Comparison of ENCODE assay signal across 28 cellular contexts in the genomic region with DNA sequence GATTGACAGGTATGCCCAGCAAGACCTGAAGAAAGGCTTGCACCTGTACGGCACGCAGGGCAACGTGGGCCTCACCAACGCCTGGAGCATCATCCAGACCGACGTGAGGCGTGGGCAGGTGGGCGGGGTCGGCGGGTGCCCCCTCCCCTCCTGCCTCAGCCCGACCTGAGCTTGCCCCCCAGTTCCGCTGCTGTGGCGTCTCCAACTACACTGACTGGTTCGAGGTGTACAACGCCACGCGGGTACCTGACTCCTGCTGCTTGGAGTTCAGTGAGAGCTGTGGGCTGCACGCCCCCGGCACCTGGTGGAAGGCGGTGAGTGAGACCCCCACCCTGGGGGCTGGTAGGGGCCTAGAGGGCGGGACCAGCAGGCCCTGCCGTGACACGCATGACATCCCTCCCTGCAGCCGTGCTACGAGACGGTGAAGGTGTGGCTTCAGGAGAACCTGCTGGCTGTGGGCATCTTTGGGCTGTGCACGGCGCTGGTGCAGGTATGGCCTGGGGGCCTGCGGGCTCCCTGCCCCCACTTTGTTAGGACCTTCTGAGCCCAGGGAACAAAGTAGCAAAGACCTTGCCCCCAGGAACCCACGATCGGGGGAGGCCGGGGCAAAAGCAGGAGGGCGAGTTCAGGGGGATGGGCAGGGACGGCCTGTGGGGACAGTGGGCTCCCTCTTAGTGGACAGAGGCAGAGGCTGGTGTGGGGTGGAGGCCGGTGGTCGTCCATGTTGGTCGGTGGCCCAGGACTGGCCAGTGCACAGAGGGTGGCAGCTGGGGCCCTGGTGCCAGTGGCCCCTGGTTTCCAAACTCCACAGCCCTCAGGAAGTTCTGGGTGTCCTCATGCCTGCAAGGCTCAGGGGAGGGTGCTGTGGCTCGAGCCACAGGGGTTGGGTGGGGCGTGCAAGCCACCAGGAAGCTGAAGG. TPM values are rescaled to one million over a fixed set of nuclear protein-coding genes. Genes with fewer than 3 reads are reported as not detected.
DNase-seq lines count a peak whose midpoint lies in the region; ATAC-seq, FAIRE-seq and TF ChIP-seq lines count a peak whose summit lies in the region.
"Had no signal": no experiment of that assay in that cellular context is flagged by ENCODE, and none has a peak within 500 bp of the region (broad histone marks: within the 10 kb centered on the region; RNA-seq: fewer than 3 reads in every experiment).

No MANE protein-coding gene starts in this region.

- H3K9me3 ChIP-seq in A549 = no peaks in the 10 kb centered on the region
- H3K9me3 ChIP-seq: BLaER1, Caco-2 had no signal

- no peaks in the 10 kb centered on the region for H3K36me3 Mint-ChIP-seq in HFFc6 (ENCODE audit: low read depth)
- H3K36me3 Mint-ChIP-seq in dendritic cell treated with granulocyte-macrophage colony-stimulating factor and Interleukin-4, amounts not matched to agents 40 ng/mL and 50 ng/mL, for 4 days (ENCODE audit: low read depth) = peaks cover 97% of the 10 kb centered on the region
- peaks cover 2% of the 10 kb centered on the region for H3K36me3 Mint-ChIP-seq in memory B cell
- H3K36me3 Mint-ChIP-seq: CD4-positive, CD25-positive, alpha-beta regulatory T cell had no signal

- WGBS in A549 (ENCODE audit: missing lambda C conversion rate) = 77% methylated on average over 24 of the region's 39 CpGs

- H3K4me1 Mint-ChIP-seq in HFFc6 (ENCODE audit: low read depth) (no peaks in the 10 kb centered on the region), memory B cell (no peaks in the 10 kb centered on the region)
- peaks cover 15% of the 10 kb centered on the region for H3K4me1 Mint-ChIP-seq in dendritic cell treated with granulocyte-macrophage colony-stimulating factor and Interleukin-4, amounts not matched to agents 40 ng/mL and 50 ng/mL, for 4 days (ENCODE audit: low read depth)
- H3K4me1 Mint-ChIP-seq: CD4-positive, CD25-positive, alpha-beta regulatory T cell had no signal

- H3K27me3 Mint-ChIP-seq in HFFc6 (ENCODE audit: insufficient read depth) (peaks cover 26% of the 10 kb centered on the region), memory B cell (no peaks in the 10 kb centered on the region)
- no peaks in the 10 kb centered on the region for H3K27me3 Mint-ChIP-seq in dendritic cell treated with granulocyte-macrophage colony-stimulating factor and Interleukin-4, amounts not matched to agents 40 ng/mL and 50 ng/mL, for 4 days
- H3K27me3 Mint-ChIP-seq: CD4-positive, CD25-positive, alpha-beta regulatory T cell had no signal

- no peak for DNase-seq in A549 (ENCODE audit: low read depth in 1 of 2, low spot score in 1 of 2)
- DNase-seq in HFFc6 = no peak
- DNase-seq in memory B cell (ENCODE audit: low spot score in 2 of 2) = no peak
- DNase-seq in epidermal melanocyte (ENCODE audit: insufficient read length, low spot score) = no peak
- DNase-seq in GM10248 (ENCODE audit: extremely low spot score) = no peak
- DNase-seq: 8988T; Caco-2; CD4-positive, CD25-positive, alpha-beta regulatory T cell; Karpas-422; NCI-H1092; NCI-H1417 treated with DMSO at 0.1 percent for 48 hours; NCI-H1694 treated with DMSO at 0.1 percent for 48 hours; NCI-H2081; NCI-H2227 treated with DMSO at 0.1 percent for 48 hours; NCI-H510A; NCI-H69; SIG-M5; SW 1271 had no signal

- POLR2A ChIA-PET in A549 (lab: Yijun Ruan, JAX) (no interaction called here), GM10248 (lab: Yijun Ruan, JAX) (no interaction called here)

- H3K4me1 ChIP-seq in A549 = peaks cover 38% of the 10 kb centered on the region; the same call in 2 of the 3 replicates
- H3K4me1 ChIP-seq: Caco-2 had no signal

- TF ChIP-seq CTCF in A549 (IDR thresholded peaks at IDR 0.05) = no peak
- no peak for TF ChIP-seq CTCF in HFFc6 (IDR thresholded peaks at IDR 0.05)
- TF ChIP-seq CTCF in GM10248 (IDR thresholded peaks at IDR 0.05; ENCODE audit: control extremely low read depth, extremely low read depth, low read depth, missing control alignments) = no peak

- TF ChIP-seq RAD21 in A549 (conservative IDR thresholded peaks at IDR 0.05 in 1 of 2, IDR thresholded peaks at IDR 0.05 in 1 of 2) = no peak

- FAIRE-seq in A549 (lab: Jason Lieb, UNC) = no peak
- FAIRE-seq: G401.6, GM12891, GM19239, H54 had no signal

- peak in 1 of 2 experiments; percentile 0; a peak in 1 of 6 replicates for ATAC-seq in A549
- no peak for ATAC-seq in memory B cell (ENCODE audit: low read depth)
- no peak for ATAC-seq in HG03439 (IDR thresholded peaks at IDR 0.05; ENCODE audit: unreplicated experiment)
- no peak for ATAC-seq in GM18519 (IDR thresholded peaks at IDR 0.05; ENCODE audit: low FRiP score, unreplicated experiment)

- no peak for TF ChIP-seq EP300 in A549 (IDR thresholded peaks at IDR 0.05)

- H3K9me3 Mint-ChIP-seq in HFFc6 = no peaks in the 10 kb centered on the region
- no peaks in the 10 kb centered on the region for H3K9me3 Mint-ChIP-seq in dendritic cell treated with granulocyte-macrophage colony-stimulating factor and Interleukin-4, amounts not matched to agents 40 ng/mL and 50 ng/mL, for 4 days
- H3K9me3 Mint-ChIP-seq in memory B cell = no peaks in the 10 kb centered on the region
- H3K9me3 Mint-ChIP-seq: CD4-positive, CD25-positive, alpha-beta regulatory T cell had no signal

- H3K27ac Mint-ChIP-seq in HFFc6 (no peak overlapping the region), memory B cell (peak overlapping the region; percentile 63)
- peak overlapping the region; percentile 59 for H3K27ac Mint-ChIP-seq in dendritic cell treated with granulocyte-macrophage colony-stimulating factor and Interleukin-4, amounts not matched to agents 40 ng/mL and 50 ng/mL, for 4 days
- H3K27ac Mint-ChIP-seq: CD4-positive, CD25-positive, alpha-beta regulatory T cell had no signal

- H3K4me2 ChIP-seq in A549 = no peak overlapping the region
- H3K4me2 ChIP-seq: BLaER1 had no signal

- peak overlapping the region in 1 of 2 experiments; percentile 24; a peak in 1 of 6 replicates for H3K27ac ChIP-seq in A549
- H3K27ac ChIP-seq: BLaER1, HL-60 had no signal

- CTCF ChIA-PET in A549 (lab: Yijun Ruan, JAX) (interaction anchor here (0.8 to 5.2 kb wide), 5 partner anchors 8 to 185 kb away, joined by 3 to 25 read pairs (median 10); partner anchors contain the start of gene AP2A2), GM10248 (lab: Yijun Ruan, JAX) (interaction anchor here (1.6 kb wide), 1 partner anchor 18 kb away, joined by 5 read pairs; no protein-coding TSS in a partner anchor)

- peak overlapping the region; percentile 39; the same call in 1 of the 2 replicates for H3K4me3 Mint-ChIP-seq in HFFc6
- H3K4me3 Mint-ChIP-seq in dendritic cell treated with granulocyte-macrophage colony-stimulating factor and Interleukin-4, amounts not matched to agents 40 ng/mL and 50 ng/mL, for 4 days = no peak overlapping the region
- no peak overlapping the region for H3K4me3 Mint-ChIP-seq in memory B cell
- H3K4me3 Mint-ChIP-seq: CD4-positive, CD25-positive, alpha-beta regulatory T cell had no signal

- intact Hi-C loops in dendritic cell treated with granulocyte-macrophage colony-stimulating factor and Interleukin-4, amounts not matched to agents 40 ng/mL and 50 ng/mL, for 4 days (cut with micrococcal nuclease) = no loop called here

- no peak for TF ChIP-seq POLR2A in A549 (IDR thresholded peaks at IDR 0.05; ENCODE audit: low read length)

- no peak overlapping the region for H3K4me3 ChIP-seq in A549
- H3K4me3 ChIP-seq: BLaER1, SK-N-MC had no signal

TF ChIP-seq in A549, 52 proteins besides CTCF, POLR2A, EP300 and RAD21 (continues in another document):
- peak in 1 of 2 experiments; percentile 18; a peak in 1 of 5 replicates for TF ChIP-seq JUN (IDR thresholded peaks at IDR 0.05)

RNA-seq across cellular contexts. Expression of gene TSPAN4, which starts 23.1 kb away (rescaled TPM):
- polyA plus RNA-seq in A549 (2011; rRNA removed) (83.5 and 87.8 TPM in 2 replicates), A549 (2017; fragmentation: RNase III; extraction: RNeasy Plus Mini Kit Qiagen cat#74134 plus additional on column Dnase treatment) (145 to 150 TPM (median 146 TPM) in 3 replicates)
- 286 and 346 TPM in 2 replicates for polyA plus RNA-seq in A549 (2012; cell fraction: cytosol; rRNA removed)
- 714 and 975 TPM in 2 replicates for polyA plus RNA-seq in A549 (2012; cell fraction: nucleus; rRNA removed)
- polyA minus RNA-seq in A549 (2011; rRNA and poly(A)+ RNA removed) = 46.9 and 63.5 TPM in 2 replicates
- total RNA-seq in HFFc6 (2021; fragmentation: NEBNext Ultra II Directional; extraction: Animal tissue kit (Norgen Biotek cat#: 25700)) = 100 to 1,000 TPM; 193 to 267 (median 212) TPM

RNA-seq across cellular contexts. Expression of gene POLR2L, which starts 23.4 kb away (rescaled TPM):
- polyA plus RNA-seq in A549 (2011; rRNA removed) (140 and 197 TPM in 2 replicates), A549 (2017; fragmentation: RNase III; extraction: RNeasy Plus Mini Kit Qiagen cat#74134 plus additional on column Dnase treatment) (773 to 868 TPM (median 807 TPM) in 3 replicates)
- 1,407 and 1,430 TPM in 2 replicates for polyA plus RNA-seq in A549 (2012; cell fraction: cytosol; rRNA removed)
- polyA plus RNA-seq in A549 (2012; cell fraction: nucleus; rRNA removed) = 294 and 364 TPM in 2 replicates
- polyA minus RNA-seq in A549 (2011; rRNA and poly(A)+ RNA removed) = 73.3 and 88.5 TPM in 2 replicates
- total RNA-seq in HFFc6 (2021; fragmentation: NEBNext Ultra II Directional; extraction: Animal tissue kit (Norgen Biotek cat#: 25700)) = 100 to 1,000 TPM; 439 to 504 (median 478) TPM

RNA-seq across cellular contexts. Expression of gene CD151, which starts 33.0 kb away (rescaled TPM):
- polyA plus RNA-seq in A549 (2011; rRNA removed) (409 and 523 TPM in 2 replicates), A549 (2017; fragmentation: RNase III; extraction: RNeasy Plus Mini Kit Qiagen cat#74134 plus additional on column Dnase treatment) (649 to 701 TPM (median 695 TPM) in 3 replicates)
- 964 and 1,353 TPM in 2 replicates for polyA plus RNA-seq in A549 (2012; cell fraction: cytosol; rRNA removed)
- polyA plus RNA-seq in A549 (2012; cell fraction: nucleus; rRNA removed) = 1,564 and 2,065 TPM in 2 replicates
- 530 and 576 TPM in 2 replicates for polyA minus RNA-seq in A549 (2011; rRNA and poly(A)+ RNA removed)
- total RNA-seq in HFFc6 (2021; fragmentation: NEBNext Ultra II Directional; extraction: Animal tissue kit (Norgen Biotek cat#: 25700)) = 1,000 to 10,000 TPM in 1 of 6 experiments, 100 to 1,000 TPM in 5; 719 to 1,001 (median 755) TPM

RNA-seq across cellular contexts. Expression of gene CRACR2B, which starts 38.1 kb away (rescaled TPM):
- polyA plus RNA-seq in A549 (2011; rRNA removed) (1.2 and 1.8 TPM in 2 replicates), A549 (2017; fragmentation: RNase III; extraction: RNeasy Plus Mini Kit Qiagen cat#74134 plus additional on column Dnase treatment) (3.0 to 3.3 TPM (median 3.1 TPM) in 3 replicates)
- polyA plus RNA-seq in A549 (2012; cell fraction: cytosol; rRNA removed) = 2.9 and 3.3 TPM in 2 replicates
- polyA plus RNA-seq in A549 (2012; cell fraction: nucleus; rRNA removed) = 8.2 and 9.3 TPM in 2 replicates
- 0.70 and 1.2 TPM in 2 replicates for polyA minus RNA-seq in A549 (2011; rRNA and poly(A)+ RNA removed)
- total RNA-seq in HFFc6 (2021; fragmentation: NEBNext Ultra II Directional; extraction: Animal tissue kit (Norgen Biotek cat#: 25700)) = 1 to 10 TPM in 4 of 6 experiments, under 1 TPM in 2; 0.63 to 2.2 (median 1.2) TPM

RNA-seq across cellular contexts. Expression of gene CHID1, which starts 44.8 kb away (rescaled TPM):
- polyA plus RNA-seq in A549 (2011; rRNA removed) (53.8 and 58.4 TPM in 2 replicates), A549 (2017; fragmentation: RNase III; extraction: RNeasy Plus Mini Kit Qiagen cat#74134 plus additional on column Dnase treatment) (70.5 to 74.4 TPM (median 70.6 TPM) in 3 replicates)
- polyA plus RNA-seq in A549 (2012; cell fraction: cytosol; rRNA removed) = 86.9 and 87.3 TPM in 2 replicates
- polyA plus RNA-seq in A549 (2012; cell fraction: nucleus; rRNA removed) = 85.8 and 99.4 TPM in 2 replicates
- polyA minus RNA-seq in A549 (2011; rRNA and poly(A)+ RNA removed) = 56.0 and 69.2 TPM in 2 replicates
- 100 to 1,000 TPM; 116 to 145 (median 133) TPM for total RNA-seq in HFFc6 (2021; fragmentation: NEBNext Ultra II Directional; extraction: Animal tissue kit (Norgen Biotek cat#: 25700))
